In genomic region chr10:62811159-62811875, GRCh38 we compare ENCODE assay signal across 9 cellular contexts. TPM values are rescaled to one million over a fixed set of nuclear protein-coding genes. Genes with fewer than 3 reads are reported as not detected.
DNase-seq lines count a peak whose midpoint lies in the region; ATAC-seq, FAIRE-seq and TF ChIP-seq lines count a peak whose summit lies in the region.
"Had no signal": no experiment of that assay in that cellular context is flagged by ENCODE, and none has a peak within 500 bp of the region (broad histone marks: within the 10 kb centered on the region; RNA-seq: fewer than 3 reads in every experiment).

No MANE protein-coding gene starts in this region.

- in situ Hi-C loops in HAP-1 (cut with MboI; ENCODE audit: low sequenced_read_pairs), result loop anchor here (10.0 kb wide), 1 partner anchor 197 kb away; no protein-coding TSS in a partner anchor

- no peaks in the 10 kb centered on the region for H3K9me3 ChIP-seq in HAP-1

- H3K9me3 Mint-ChIP-seq in activated CD4-positive, alpha-beta T cell treated with anti-CD3 and anti-CD28 coated beads, Interleukin-2, amount 10 ng/mL, durations not matched to agents 24 days and 14 days, result no peaks in the 10 kb centered on the region

- DNase-seq in activated CD4-positive, alpha-beta T cell treated with anti-CD3 and anti-CD28 coated beads, Interleukin-2, amount 10 ng/mL, durations not matched to agents 24 days and 14 days, result peak; percentile 90
- DNase-seq in stimulated activated CD4-positive, alpha-beta T cell treated with anti-CD3 and anti-CD28 coated beads, Interleukin-15, amount 100 ng/mL, for 24 hours, result peak; percentile 88
- no peak for DNase-seq in SW480 (ENCODE audit: low spot score)
- no peak for DNase-seq in HAP-1 (ENCODE audit: low spot score in 2 of 2)
- no peak for DNase-seq in H54 (ENCODE audit: insufficient read length, low spot score)
- DNase-seq in epidermal melanocyte (ENCODE audit: insufficient read length, low spot score), result no peak
- DNase-seq: NCI-H1436 treated with DMSO at 0.1 percent for 48 hours had no signal

- FAIRE-seq in H54 (lab: Jason Lieb, UNC), result no peak

- H3K4me3 ChIP-seq in HAP-1, result no peak overlapping the region

- ATAC-seq in GM18511 (IDR thresholded peaks at IDR 0.05; ENCODE audit: unreplicated experiment) (peak; percentile 54), HG02763 (IDR thresholded peaks at IDR 0.05; ENCODE audit: unreplicated experiment) (peak; percentile 39)

- TF ChIP-seq POLR2A in H54 (IDR thresholded peaks at IDR 0.05; ENCODE audit: low read depth, low read length), result no peak

- peaks cover 67% of the 10 kb centered on the region for H3K4me1 Mint-ChIP-seq in activated CD4-positive, alpha-beta T cell treated with anti-CD3 and anti-CD28 coated beads, Interleukin-2, amount 10 ng/mL, durations not matched to agents 24 days and 14 days

- H3K27me3 ChIP-seq in HAP-1 (ENCODE audit: low read depth), result peaks cover 7% of the 10 kb centered on the region; the same call in 1 of the 2 replicates

- H3K27ac Mint-ChIP-seq in activated CD4-positive, alpha-beta T cell treated with anti-CD3 and anti-CD28 coated beads, Interleukin-2, amount 10 ng/mL, durations not matched to agents 24 days and 14 days, result peak overlapping the region; percentile 100

- peaks cover 5% of the 10 kb centered on the region; the same call in 1 of the 2 replicates for H3K36me3 ChIP-seq in HAP-1 (replicated peaks)

- intact Hi-C loops in activated CD4-positive, alpha-beta T cell treated with anti-CD3 and anti-CD28 coated beads, Interleukin-2, amount 10 ng/mL, durations not matched to agents 24 days and 14 days (cut with micrococcal nuclease), result loop anchor here (1.0 to 10.0 kb wide), 12 partner anchors 32 to 765 kb away; no protein-coding TSS in a partner anchor

- H3K4me3 Mint-ChIP-seq in activated CD4-positive, alpha-beta T cell treated with anti-CD3 and anti-CD28 coated beads, Interleukin-2, amount 10 ng/mL, durations not matched to agents 24 days and 14 days, result peak overlapping the region; percentile 97

- H3K4me1 ChIP-seq in HAP-1, result peaks cover 21% of the 10 kb centered on the region

- peaks cover 1% of the 10 kb centered on the region for H3K27me3 Mint-ChIP-seq in activated CD4-positive, alpha-beta T cell treated with anti-CD3 and anti-CD28 coated beads, Interleukin-2, amount 10 ng/mL, durations not matched to agents 24 days and 14 days

- peaks cover 89% of the 10 kb centered on the region for H3K36me3 Mint-ChIP-seq in activated CD4-positive, alpha-beta T cell treated with anti-CD3 and anti-CD28 coated beads, Interleukin-2, amount 10 ng/mL, durations not matched to agents 24 days and 14 days (ENCODE audit: low read depth)

RNA-seq across cellular contexts. Expression of gene EGR2, which starts 4.8 kb away (rescaled TPM):
- total RNA-seq in activated CD4-positive, alpha-beta T cell treated with anti-CD3 and anti-CD28 coated beads, Interleukin-2, amount 10 ng/mL, durations not matched to agents 24 days and 14 days, result 178 and 201 TPM in 2 replicates

RNA-seq across cellular contexts. Expression of gene ADO, which starts 6.8 kb away (rescaled TPM):
- total RNA-seq in activated CD4-positive, alpha-beta T cell treated with anti-CD3 and anti-CD28 coated beads, Interleukin-2, amount 10 ng/mL, durations not matched to agents 24 days and 14 days, result 43.6 and 43.8 TPM in 2 replicates

Comparison
In these comparisons a context has a peak if more than half of its experiments do, and no peak if none do; other contexts are left out.
1. DNase-seq: peak in activated CD4-positive, alpha-beta T cell treated with anti-CD3 and anti-CD28 coated beads, Interleukin-2, amount 10 ng/mL, durations not matched to agents 24 days and 14 days (single experiment) and stimulated activated CD4-positive, alpha-beta T cell treated with anti-CD3 and anti-CD28 coated beads, Interleukin-15, amount 100 ng/mL, for 24 hours (single experiment); none in SW480 (single experiment), HAP-1 (0 of 2), H54 (single experiment) and epidermal melanocyte (single experiment).